Comparison of ENCODE assay signal across 2 cellular contexts in the genomic region with DNA sequence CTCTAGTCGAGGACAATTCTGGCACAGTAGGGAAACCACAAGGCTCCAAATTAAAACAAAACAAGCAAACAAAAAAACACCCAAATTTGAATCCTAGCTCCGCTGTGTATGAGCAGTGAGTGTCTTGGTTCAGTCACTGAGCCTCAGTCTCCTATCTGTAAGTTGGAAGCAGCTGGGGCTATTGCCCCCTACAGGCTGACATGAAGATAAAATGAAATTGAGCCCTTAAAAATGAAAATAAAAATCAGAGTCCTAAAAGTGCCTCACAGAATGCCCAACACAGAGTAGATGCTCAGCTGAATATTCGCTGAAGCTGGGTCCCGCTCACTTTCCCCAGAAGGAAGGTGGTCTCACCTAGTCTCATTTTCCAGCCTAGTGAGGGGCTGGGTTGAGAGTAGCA.
TF ChIP-seq lines count a peak whose summit lies in the region.

No MANE protein-coding gene starts in this region.

TF ChIP-seq in HCT116, 20 proteins besides CTCF, POLR2A, EP300 and RAD21 (continued from another document):
- TF ChIP-seq, protein P1, sequence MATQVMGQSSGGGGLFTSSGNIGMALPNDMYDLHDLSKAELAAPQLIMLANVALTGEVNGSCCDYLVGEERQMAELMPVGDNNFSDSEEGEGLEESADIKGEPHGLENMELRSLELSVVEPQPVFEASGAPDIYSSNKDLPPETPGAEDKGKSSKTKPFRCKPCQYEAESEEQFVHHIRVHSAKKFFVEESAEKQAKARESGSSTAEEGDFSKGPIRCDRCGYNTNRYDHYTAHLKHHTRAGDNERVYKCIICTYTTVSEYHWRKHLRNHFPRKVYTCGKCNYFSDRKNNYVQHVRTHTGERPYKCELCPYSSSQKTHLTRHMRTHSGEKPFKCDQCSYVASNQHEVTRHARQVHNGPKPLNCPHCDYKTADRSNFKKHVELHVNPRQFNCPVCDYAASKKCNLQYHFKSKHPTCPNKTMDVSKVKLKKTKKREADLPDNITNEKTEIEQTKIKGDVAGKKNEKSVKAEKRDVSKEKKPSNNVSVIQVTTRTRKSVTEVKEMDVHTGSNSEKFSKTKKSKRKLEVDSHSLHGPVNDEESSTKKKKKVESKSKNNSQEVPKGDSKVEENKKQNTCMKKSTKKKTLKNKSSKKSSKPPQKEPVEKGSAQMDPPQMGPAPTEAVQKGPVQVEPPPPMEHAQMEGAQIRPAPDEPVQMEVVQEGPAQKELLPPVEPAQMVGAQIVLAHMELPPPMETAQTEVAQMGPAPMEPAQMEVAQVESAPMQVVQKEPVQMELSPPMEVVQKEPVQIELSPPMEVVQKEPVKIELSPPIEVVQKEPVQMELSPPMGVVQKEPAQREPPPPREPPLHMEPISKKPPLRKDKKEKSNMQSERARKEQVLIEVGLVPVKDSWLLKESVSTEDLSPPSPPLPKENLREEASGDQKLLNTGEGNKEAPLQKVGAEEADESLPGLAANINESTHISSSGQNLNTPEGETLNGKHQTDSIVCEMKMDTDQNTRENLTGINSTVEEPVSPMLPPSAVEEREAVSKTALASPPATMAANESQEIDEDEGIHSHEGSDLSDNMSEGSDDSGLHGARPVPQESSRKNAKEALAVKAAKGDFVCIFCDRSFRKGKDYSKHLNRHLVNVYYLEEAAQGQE (IDR thresholded peaks at IDR 0.05; ENCODE audit: low read depth) = no peak
- TF ChIP-seq JUND (IDR thresholded peaks at IDR 0.05) (no peak), TCF7L2 (IDR thresholded peaks at IDR 0.05; ENCODE audit: borderline replicate concordance, extremely low read depth, insufficient read depth, insufficient read length) (no peak), SP1 (IDR thresholded peaks at IDR 0.05; ENCODE audit: low read depth) (no peak), EZH2 (IDR thresholded peaks at IDR 0.05) (no peak)
- TF ChIP-seq, protein P2, sequence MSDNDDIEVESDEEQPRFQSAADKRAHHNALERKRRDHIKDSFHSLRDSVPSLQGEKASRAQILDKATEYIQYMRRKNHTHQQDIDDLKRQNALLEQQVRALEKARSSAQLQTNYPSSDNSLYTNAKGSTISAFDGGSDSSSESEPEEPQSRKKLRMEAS (IDR thresholded peaks at IDR 0.05) = no peak

TF ChIP-seq in liver, 16 proteins besides CTCF, POLR2A, EP300 and RAD21 (continued from another document):
- TF ChIP-seq, protein P1 (IDR thresholded peaks at IDR 0.05) = no peak
- TF ChIP-seq, protein P2 (IDR thresholded peaks at IDR 0.05) = no peak
- TF ChIP-seq HNF4G (IDR thresholded peaks at IDR 0.05) = no peak
- TF ChIP-seq FOXA2 (IDR thresholded peaks at IDR 0.05) = no peak
- no peak for TF ChIP-seq YY1 (IDR thresholded peaks at IDR 0.05)
